Comparison of ENCODE assay signal across 26 cellular contexts in the genomic region with DNA sequence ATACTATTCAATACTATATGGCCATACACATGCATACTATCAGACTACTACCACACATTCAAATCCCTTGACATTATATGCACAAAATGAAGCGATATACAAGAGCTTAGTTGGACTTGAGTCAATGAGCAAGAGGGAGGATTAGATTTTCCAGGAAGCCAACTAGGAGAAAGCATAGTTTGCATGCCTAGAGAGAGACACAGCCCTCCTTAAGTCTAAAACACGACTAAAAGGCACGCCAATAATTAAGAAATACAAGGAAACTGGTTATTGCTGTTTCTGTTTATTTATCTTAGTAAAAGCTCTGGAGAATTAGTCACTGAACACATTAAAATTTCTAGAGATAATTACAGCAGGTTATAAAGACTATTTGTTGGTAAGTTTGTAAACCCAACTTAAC. TPM values are rescaled to one million over a fixed set of nuclear protein-coding genes. Genes with fewer than 3 reads are reported as not detected.
DNase-seq lines count a peak whose midpoint lies in the region; ATAC-seq, FAIRE-seq and TF ChIP-seq lines count a peak whose summit lies in the region.
"Had no signal": no experiment of that assay in that cellular context is flagged by ENCODE, and none has a peak within 500 bp of the region (broad histone marks: within the 10 kb centered on the region; RNA-seq: fewer than 3 reads in every experiment).

No MANE protein-coding gene starts in this region.

- H3K4me1 ChIP-seq in kidney (ENCODE audit: control insufficient read depth in 1 of 2, insufficient read depth in 1 of 2, low read depth in 1 of 2, low read length in 2 of 2), result no peaks in the 10 kb centered on the region
- no peaks in the 10 kb centered on the region for H3K4me1 ChIP-seq in osteoblast (ENCODE audit: insufficient read depth, low read length)
- H3K4me1 ChIP-seq in CD8-positive, alpha-beta T cell (ENCODE audit: insufficient read depth, low read length), result no peaks in the 10 kb centered on the region
- H3K4me1 ChIP-seq: spleen, thyroid gland had no signal

- no peaks in the 10 kb centered on the region for H3K79me2 ChIP-seq in osteoblast (ENCODE audit: insufficient read depth, low read length)

- peak; percentile 6 for FAIRE-seq in kidney (lab: Jason Lieb, UNC)

- H3K4me3 ChIP-seq in AG04449 (ENCODE audit: low read depth, low read length) (no peak overlapping the region), kidney (ENCODE audit: low read length in 2 of 2) (no peak overlapping the region), osteoblast (ENCODE audit: insufficient read depth, low read length) (no peak overlapping the region)
- no peak overlapping the region for H3K4me3 ChIP-seq in CD8-positive, alpha-beta T cell (ENCODE audit: low read depth, low read length)
- H3K4me3 ChIP-seq: cardiac muscle cell, dorsolateral prefrontal cortex, spleen, thyroid gland had no signal

- no peak overlapping the region for H3K4me3 Mint-ChIP-seq in HFFc6
- H3K4me3 Mint-ChIP-seq in CD8-positive, alpha-beta T cell, result no peak overlapping the region
- H3K4me3 Mint-ChIP-seq: activated CD8-positive, alpha-beta T cell treated with anti-CD3 and anti-CD28 coated beads, Interleukin-2, amount 10 ng/mL, durations not matched to agents 7 days and 5 days had no signal

- H3K36me3 ChIP-seq in kidney (ENCODE audit: control insufficient read depth in 1 of 2, insufficient read depth in 2 of 2, low read length in 2 of 2) (no peaks in the 10 kb centered on the region), osteoblast (ENCODE audit: insufficient read depth, low read length) (no peaks in the 10 kb centered on the region)
- no peaks in the 10 kb centered on the region for H3K36me3 ChIP-seq in CD8-positive, alpha-beta T cell (ENCODE audit: insufficient read depth, low read length)
- H3K36me3 ChIP-seq: cardiac muscle cell, neutrophil, spleen, thyroid gland had no signal

- no peak for ATAC-seq in CD8-positive, alpha-beta T cell
- ATAC-seq: activated CD8-positive, alpha-beta T cell treated with anti-CD3 and anti-CD28 coated beads, Interleukin-2, amount 10 ng/mL, durations not matched to agents 7 days and 5 days; Right ventricle myocardium inferior had no signal

- POLR2A ChIA-PET in AG04449 (lab: Yijun Ruan, JAX), result no interaction called here
- POLR2A ChIA-PET in CD8-positive, alpha-beta T cell (lab: Charles Lee), result no interaction called here

- H3K27me3 Mint-ChIP-seq in HFFc6 (ENCODE audit: insufficient read depth), result no peaks in the 10 kb centered on the region
- no peaks in the 10 kb centered on the region for H3K27me3 Mint-ChIP-seq in CD8-positive, alpha-beta T cell (ENCODE audit: low read depth)

- H3K9me3 ChIP-seq in kidney (ENCODE audit: control insufficient read depth in 1 of 2, low read length in 2 of 2) (no peaks in the 10 kb centered on the region), osteoblast (ENCODE audit: low read depth, low read length) (no peaks in the 10 kb centered on the region)
- H3K9me3 ChIP-seq in CD8-positive, alpha-beta T cell (ENCODE audit: low read length), result no peaks in the 10 kb centered on the region
- H3K9me3 ChIP-seq: neutrophil, thyroid gland had no signal

- no peaks in the 10 kb centered on the region for H3K27me3 ChIP-seq in osteoblast (ENCODE audit: insufficient read depth, low read length)
- no peaks in the 10 kb centered on the region for H3K27me3 ChIP-seq in CD8-positive, alpha-beta T cell (ENCODE audit: insufficient read depth, low read length)
- H3K27me3 ChIP-seq: cardiac muscle cell, neutrophil, spleen, thyroid gland had no signal

- H4K20me1 ChIP-seq in osteoblast (ENCODE audit: insufficient read depth, low read length), result no peaks in the 10 kb centered on the region

- H3K4me2 ChIP-seq in osteoblast (ENCODE audit: insufficient read depth, low read length), result no peak overlapping the region

- H3K4me1 Mint-ChIP-seq in HFFc6 (ENCODE audit: low read depth), result peaks cover 9% of the 10 kb centered on the region
- peaks cover under 1% of the 10 kb centered on the region for H3K4me1 Mint-ChIP-seq in CD8-positive, alpha-beta T cell (ENCODE audit: low read depth)

- CTCF ChIA-PET in AG04449 (lab: Yijun Ruan, JAX), result no interaction called here
- CTCF ChIA-PET in CD8-positive, alpha-beta T cell (lab: Charles Lee), result no interaction called here

- DNase-seq in AG04449 (ENCODE audit: low read depth, low spot score), result peak; percentile 51
- DNase-seq in HFFc6, result peak; percentile 34
- DNase-seq in dedifferentiated amniotic fluid mesenchymal stem cell (ENCODE audit: extremely low spot score), result peak; percentile 28
- DNase-seq in kidney, result no peak
- DNase-seq in osteoblast (ENCODE audit: insufficient read length, low spot score, missing footprints), result no peak
- DNase-seq in superior temporal gyrus (ENCODE audit: extremely low spot score), result no peak
- DNase-seq in GDM1 (lab: John Stamatoyannopoulos, UW), result no peak
- DNase-seq in CD8-positive, alpha-beta T cell, result no peak
- DNase-seq: activated CD8-positive, alpha-beta T cell treated with anti-CD3 and anti-CD28 coated beads, Interleukin-2, amount 10 ng/mL, durations not matched to agents 7 days and 5 days; activated gamma-delta T cell; amniotic stem cell; C1 segment of cervical spinal cord; dorsolateral prefrontal cortex; kidney glomerular epithelial cell; MV-4-11; NCI-H1694 treated with DMSO at 0.1 percent for 48 hours; NCI-H2227 treated with DMSO at 0.1 percent for 48 hours; NCI-H748 treated with DMSO at 0.1 percent for 48 hours; stimulated activated CD4-positive, alpha-beta T cell treated with anti-CD3 and anti-CD28 coated beads, Interleukin-4, amount 100 ng/mL, for 1 hour; stimulated activated naive CD4-positive, alpha-beta T cell; thyroid gland had no signal

- no peak overlapping the region for H3K27ac Mint-ChIP-seq in HFFc6
- no peak overlapping the region for H3K27ac Mint-ChIP-seq in CD8-positive, alpha-beta T cell
- H3K27ac Mint-ChIP-seq: activated CD8-positive, alpha-beta T cell treated with anti-CD3 and anti-CD28 coated beads, Interleukin-2, amount 10 ng/mL, durations not matched to agents 7 days and 5 days had no signal

- intact Hi-C loops in kidney (cut with DNase I), result no loop called here
- intact Hi-C loops in CD8-positive, alpha-beta T cell (cut with DNase I, micrococcal nuclease), result no loop called here

- no peaks in the 10 kb centered on the region for H3K9me3 Mint-ChIP-seq in HFFc6
- H3K9me3 Mint-ChIP-seq in CD8-positive, alpha-beta T cell, result no peaks in the 10 kb centered on the region

- no peak overlapping the region for H3K27ac ChIP-seq in kidney (ENCODE audit: low read depth in 2 of 2, low read length in 2 of 2)
- H3K27ac ChIP-seq in osteoblast (ENCODE audit: low read depth, low read length), result no peak overlapping the region
- no peak overlapping the region for H3K27ac ChIP-seq in CD8-positive, alpha-beta T cell (ENCODE audit: low read depth, low read length)
- H3K27ac ChIP-seq: 22Rv1, cardiac muscle cell, dorsolateral prefrontal cortex, neutrophil, spleen, thyroid gland had no signal

- H3K36me3 Mint-ChIP-seq in HFFc6 (ENCODE audit: low read depth), result no peaks in the 10 kb centered on the region
- no peaks in the 10 kb centered on the region for H3K36me3 Mint-ChIP-seq in CD8-positive, alpha-beta T cell

- TF ChIP-seq CTCF in AG04449 (IDR thresholded peaks at IDR 0.05; ENCODE audit: insufficient read depth, low read length, missing control alignments) (no peak), HFFc6 (IDR thresholded peaks at IDR 0.05) (no peak), kidney (IDR thresholded peaks at IDR 0.05; ENCODE audit: borderline replicate concordance, extremely low read depth, insufficient read depth) (no peak), osteoblast (IDR thresholded peaks at IDR 0.05; ENCODE audit: extremely low read depth, low read depth, low read length) (no peak)
- TF ChIP-seq CTCF in CD8-positive, alpha-beta T cell (IDR thresholded peaks at IDR 0.05), result no peak

- H2AFZ ChIP-seq in osteoblast (ENCODE audit: low read length), result no peak overlapping the region

- H3K9ac ChIP-seq in kidney (ENCODE audit: low read length in 2 of 2), result no peak overlapping the region

RNA-seq across cellular contexts. Expression of gene MBNL3, which starts 21.8 kb away (rescaled TPM):
- total RNA-seq in HFFc6 (2021; fragmentation: NEBNext Ultra II Directional; extraction: Animal tissue kit (Norgen Biotek cat#: 25700)), result under 1 TPM; 0.17 to 0.66 (median 0.38) TPM
- total RNA-seq in kidney (34.5 TPM), osteoblast (1.8 and 2.9 TPM in 2 replicates)
- polyA plus RNA-seq in kidney (ENCODE audit: insufficient read depth, low read depth, low replicate concordance), result 3.3 TPM
- 10 to 100 TPM; 18.5 to 22.0 TPM for total RNA-seq in CD8-positive, alpha-beta T cell

Comparison
In these comparisons a context has a peak if more than half of its experiments do, and no peak if none do; other contexts are left out.
1. DNase-seq: peak in AG04449 (single experiment), HFFc6 (single experiment) and dedifferentiated amniotic fluid mesenchymal stem cell (single experiment); none in kidney (single experiment), osteoblast (single experiment), superior temporal gyrus (single experiment), GDM1 (single experiment) and CD8-positive, alpha-beta T cell (0 of 7).